8 cellular contexts compared by ENCODE assay signal in genomic region chr20:36214684-36215256, GRCh38. TPM values are rescaled to one million over a fixed set of nuclear protein-coding genes. Genes with fewer than 3 reads are reported as not detected.
A peak's percentile ranks its signal among the peaks of the same experiment; 100 is the strongest.
DNase-seq lines count a peak whose midpoint lies in the region; ATAC-seq, FAIRE-seq and TF ChIP-seq lines count a peak whose summit lies in the region.

No MANE protein-coding gene starts in this region.

- H3K4me1 Mint-ChIP-seq in stimulated activated naive CD8-positive, alpha-beta T cell treated with anti-CD3 and anti-CD28 coated beads, Interleukin-15, amount 100 ng/mL, for 72 hours: no peaks in the 10 kb centered on the region

- no peak overlapping the region for H3K4me3 ChIP-seq in Panc1 (ENCODE audit: low read depth in 2 of 2, low read length in 2 of 2)
- no peak overlapping the region for H3K4me3 ChIP-seq in fibroblast of pulmonary artery (replicated peaks; ENCODE audit: low read depth, low read length)

- no peaks in the 10 kb centered on the region for H3K9me3 Mint-ChIP-seq in stimulated activated naive CD8-positive, alpha-beta T cell treated with anti-CD3 and anti-CD28 coated beads, Interleukin-15, amount 100 ng/mL, for 72 hours

- H3K27me3 ChIP-seq in Panc1 (ENCODE audit: control insufficient read depth, insufficient read depth, low read length): no peaks in the 10 kb centered on the region

- no peaks in the 10 kb centered on the region for H3K27me3 Mint-ChIP-seq in stimulated activated naive CD8-positive, alpha-beta T cell treated with anti-CD3 and anti-CD28 coated beads, Interleukin-15, amount 100 ng/mL, for 72 hours

- no peaks in the 10 kb centered on the region for H3K9me3 ChIP-seq in Panc1 (ENCODE audit: control insufficient read depth, insufficient read depth, low read depth, low read length)

- FAIRE-seq in GM12892 (lab: Jason Lieb, UNC): peak; percentile 63

- intact Hi-C loops in Panc1 (cut with micrococcal nuclease; ENCODE audit: unreplicated experiment): no loop called here

- H3K4me1 ChIP-seq in Panc1 (ENCODE audit: control insufficient read depth, insufficient read depth, low read length): no peaks in the 10 kb centered on the region

- H3K27ac ChIP-seq in C4-2B (no peak overlapping the region), Panc1 (ENCODE audit: low read length) (no peak overlapping the region)

- ATAC-seq in Panc1 (peak; percentile 83), HG02623 (IDR thresholded peaks at IDR 0.05; ENCODE audit: unreplicated experiment) (no peak)
- ATAC-seq in stimulated activated naive CD8-positive, alpha-beta T cell treated with anti-CD3 and anti-CD28 coated beads, Interleukin-15, amount 100 ng/mL, for 72 hours: peak; percentile 69

- H3K27ac Mint-ChIP-seq in stimulated activated naive CD8-positive, alpha-beta T cell treated with anti-CD3 and anti-CD28 coated beads, Interleukin-15, amount 100 ng/mL, for 72 hours: no peak overlapping the region

- DNase-seq in GM12892 (ENCODE audit: insufficient read length): peak; percentile 37
- DNase-seq in Panc1 (ENCODE audit: low read depth, low spot score): peak; percentile 22
- peak; percentile 53 for DNase-seq in fibroblast of pulmonary artery (ENCODE audit: low read depth)
- peak in 1 of 2 donors; percentile 22 for DNase-seq in stimulated activated naive CD8-positive, alpha-beta T cell treated with anti-CD3 and anti-CD28 coated beads, Interleukin-15, amount 100 ng/mL, for 72 hours
- DNase-seq in occipital lobe (lab: John Stamatoyannopoulos, UW): no peak
- no peak for DNase-seq in stimulated activated CD4-positive, alpha-beta T cell treated with anti-CD3 and anti-CD28 coated beads, Interleukin-4, amount 100 ng/mL, for 24 hours

- in situ Hi-C loops in Panc1 (cut with HindIII; ENCODE audit: low pct_unique_long_range_greater_than_20kb, low sequenced_read_pairs): no loop called here

- BruUV-seq in Panc1 (replicated peaks; lab: Mats Ljungman, UMichigan): no TSS peak

- no peak overlapping the region for H3K4me3 Mint-ChIP-seq in stimulated activated naive CD8-positive, alpha-beta T cell treated with anti-CD3 and anti-CD28 coated beads, Interleukin-15, amount 100 ng/mL, for 72 hours

- TF ChIP-seq POLR2A in GM12892 (IDR thresholded peaks at IDR 0.05; ENCODE audit: low read depth, low read length): no peak

- no peaks in the 10 kb centered on the region for H3K36me3 ChIP-seq in Panc1 (ENCODE audit: control insufficient read depth, insufficient read depth, low read length)

- TF ChIP-seq CTCF in C4-2B (conservative IDR thresholded peaks at IDR 0.05): peak; percentile 59
- peak; percentile 86 for TF ChIP-seq CTCF in Panc1 (IDR thresholded peaks at IDR 0.05)
- peak; percentile 78 for TF ChIP-seq CTCF in fibroblast of pulmonary artery (IDR thresholded peaks at IDR 0.05; ENCODE audit: low read length, missing control alignments)

- CTCF ChIA-PET in Panc1 (lab: Charles Lee): no interaction called here

- POLR2A ChIA-PET in Panc1 (lab: Charles Lee): no interaction called here

RNA-seq across cellular contexts. Expression of gene AAR2, which starts 21.5 kb away (rescaled TPM):
- 16.2 TPM for polyA plus RNA-seq in GM12892 (2012; ENCODE audit: missing spikeins)
- total RNA-seq in Panc1 (2021; ENCODE audit: unreplicated experiment) (26.1 TPM), occipital lobe (24.3 TPM)
- polyA plus RNA-seq in Panc1 (2012; ENCODE audit: insufficient read length): 27.7 TPM

Comparison
In these comparisons a context has a peak if more than half of its experiments do, and no peak if none do; other contexts are left out.
1. DNase-seq: peak in GM12892 (single experiment), Panc1 (single experiment) and fibroblast of pulmonary artery (single experiment); none in occipital lobe (single experiment) and stimulated activated CD4-positive, alpha-beta T cell treated with anti-CD3 and anti-CD28 coated beads, Interleukin-4, amount 100 ng/mL, for 24 hours (single experiment).
2. Peak in every context shown above with its lines, with median percentiles within 50 percentile points of each other: CTCF ChIP-seq.